Comparison of ENCODE assay signal across 15 cellular contexts in genomic region chr3:20246662-20247061, GRCh38.
A peak's percentile ranks its signal among the peaks of the same experiment; 100 is the strongest.
DNase-seq lines count a peak whose midpoint lies in the region; ATAC-seq and TF ChIP-seq lines count a peak whose summit lies in the region.
"Had no signal": no experiment of that assay in that cellular context is flagged by ENCODE, and none has a peak within 500 bp of the region (broad histone marks: within the 10 kb centered on the region; RNA-seq: fewer than 3 reads in every experiment).

No MANE protein-coding gene starts in this region.

- intact Hi-C loops in thyroid gland (cut with DNase I): no loop called here

- DNase-seq in NOMO-1 treated with dmso at 0.1 percent for 144 hours (lab: John Stamatoyannopoulos, UW; ENCODE audit: unreplicated experiment): no peak
- no peak for DNase-seq in Ammon's horn (ENCODE audit: low spot score)
- no peak for DNase-seq in thyroid gland
- DNase-seq in HAP-1 (ENCODE audit: low spot score in 2 of 2): no peak
- DNase-seq: activated CD4-positive, alpha-beta T cell treated with anti-CD3 and anti-CD28 coated beads for 1 hour; left ventricle myocardium inferior; naive B cell; NCI-H345; Peyer's patch; stimulated activated CD4-positive, alpha-beta T cell treated with anti-CD3 and anti-CD28 coated beads, Interleukin-2, amount 100 ng/mL, for 48 hours; stimulated activated naive B cell treated with anti-CD40 and anti-IgM and Interleukin-4, amounts not matched to agents 10 μg/mL and 1 μg/mL and 100 μg/mL, for 72 hours had no signal

- ATAC-seq in GM18508 (IDR thresholded peaks at IDR 0.05; ENCODE audit: insufficient read depth, unreplicated experiment) (peak; percentile 62), GM21367 (IDR thresholded peaks at IDR 0.05; ENCODE audit: unreplicated experiment) (peak; percentile 85), HG02884 (IDR thresholded peaks at IDR 0.05; ENCODE audit: unreplicated experiment) (peak; percentile 88), HG03558 (IDR thresholded peaks at IDR 0.05; ENCODE audit: extremely low read depth, unreplicated experiment) (peak; percentile 89)

- H3K27me3 ChIP-seq in thyroid gland (no peaks in the 10 kb centered on the region), HAP-1 (ENCODE audit: low read depth) (no peaks in the 10 kb centered on the region)
- H3K27me3 ChIP-seq: Peyer's patch had no signal

- H3K36me3 ChIP-seq in thyroid gland: no peaks in the 10 kb centered on the region
- no peaks in the 10 kb centered on the region for H3K36me3 ChIP-seq in HAP-1 (replicated peaks)
- H3K36me3 ChIP-seq: left ventricle myocardium inferior, Peyer's patch had no signal

- in situ Hi-C loops in HAP-1 (cut with MboI; ENCODE audit: low sequenced_read_pairs): no loop called here

- no peak overlapping the region for H3K27ac ChIP-seq in thyroid gland
- H3K27ac ChIP-seq: left ventricle myocardium inferior, Peyer's patch had no signal

- no peak for TF ChIP-seq CTCF in thyroid gland (IDR thresholded peaks at IDR 0.05)

- H3K9me3 ChIP-seq in thyroid gland (no peaks in the 10 kb centered on the region), HAP-1 (no peaks in the 10 kb centered on the region)
- H3K9me3 ChIP-seq: Peyer's patch had no signal

- H3K4me1 ChIP-seq in thyroid gland (no peaks in the 10 kb centered on the region), HAP-1 (peaks cover 6% of the 10 kb centered on the region; the same call in 1 of the 2 replicates)
- H3K4me1 ChIP-seq: left ventricle myocardium inferior, Peyer's patch had no signal

- no peak for TF ChIP-seq POLR2A in thyroid gland (IDR thresholded peaks at IDR 0.05)

- WGBS in thyroid gland, 2 donors: 90 to 93% methylated on average over 1 of the region's 1 CpG

- no peak overlapping the region for H3K4me3 ChIP-seq in thyroid gland (replicated peaks in 1 of 3)
- H3K4me3 ChIP-seq in HAP-1: no peak overlapping the region
- H3K4me3 ChIP-seq: left ventricle myocardium inferior, Peyer's patch had no signal
